ENCODE assay signal across 1 cellular context in genomic region chr19:8412783-8413592, GRCh38.
A peak's percentile ranks its signal among the peaks of the same experiment; 100 is the strongest.
TF ChIP-seq lines count a peak whose summit lies in the region.

A gene with protein sequence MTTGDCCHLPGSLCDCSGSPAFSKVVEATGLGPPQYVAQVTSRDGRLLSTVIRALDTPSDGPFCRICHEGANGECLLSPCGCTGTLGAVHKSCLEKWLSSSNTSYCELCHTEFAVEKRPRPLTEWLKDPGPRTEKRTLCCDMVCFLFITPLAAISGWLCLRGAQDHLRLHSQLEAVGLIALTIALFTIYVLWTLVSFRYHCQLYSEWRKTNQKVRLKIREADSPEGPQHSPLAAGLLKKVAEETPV (plus strand): TSS chr19:8413305. CDS start chr19:8421841, 8,536 bp downstream.

TF ChIP-seq in HepG2, 621 proteins besides CTCF, POLR2A, EP300 and RAD21 (continued from another document and continues in another):
- TF ChIP-seq, protein P1, sequence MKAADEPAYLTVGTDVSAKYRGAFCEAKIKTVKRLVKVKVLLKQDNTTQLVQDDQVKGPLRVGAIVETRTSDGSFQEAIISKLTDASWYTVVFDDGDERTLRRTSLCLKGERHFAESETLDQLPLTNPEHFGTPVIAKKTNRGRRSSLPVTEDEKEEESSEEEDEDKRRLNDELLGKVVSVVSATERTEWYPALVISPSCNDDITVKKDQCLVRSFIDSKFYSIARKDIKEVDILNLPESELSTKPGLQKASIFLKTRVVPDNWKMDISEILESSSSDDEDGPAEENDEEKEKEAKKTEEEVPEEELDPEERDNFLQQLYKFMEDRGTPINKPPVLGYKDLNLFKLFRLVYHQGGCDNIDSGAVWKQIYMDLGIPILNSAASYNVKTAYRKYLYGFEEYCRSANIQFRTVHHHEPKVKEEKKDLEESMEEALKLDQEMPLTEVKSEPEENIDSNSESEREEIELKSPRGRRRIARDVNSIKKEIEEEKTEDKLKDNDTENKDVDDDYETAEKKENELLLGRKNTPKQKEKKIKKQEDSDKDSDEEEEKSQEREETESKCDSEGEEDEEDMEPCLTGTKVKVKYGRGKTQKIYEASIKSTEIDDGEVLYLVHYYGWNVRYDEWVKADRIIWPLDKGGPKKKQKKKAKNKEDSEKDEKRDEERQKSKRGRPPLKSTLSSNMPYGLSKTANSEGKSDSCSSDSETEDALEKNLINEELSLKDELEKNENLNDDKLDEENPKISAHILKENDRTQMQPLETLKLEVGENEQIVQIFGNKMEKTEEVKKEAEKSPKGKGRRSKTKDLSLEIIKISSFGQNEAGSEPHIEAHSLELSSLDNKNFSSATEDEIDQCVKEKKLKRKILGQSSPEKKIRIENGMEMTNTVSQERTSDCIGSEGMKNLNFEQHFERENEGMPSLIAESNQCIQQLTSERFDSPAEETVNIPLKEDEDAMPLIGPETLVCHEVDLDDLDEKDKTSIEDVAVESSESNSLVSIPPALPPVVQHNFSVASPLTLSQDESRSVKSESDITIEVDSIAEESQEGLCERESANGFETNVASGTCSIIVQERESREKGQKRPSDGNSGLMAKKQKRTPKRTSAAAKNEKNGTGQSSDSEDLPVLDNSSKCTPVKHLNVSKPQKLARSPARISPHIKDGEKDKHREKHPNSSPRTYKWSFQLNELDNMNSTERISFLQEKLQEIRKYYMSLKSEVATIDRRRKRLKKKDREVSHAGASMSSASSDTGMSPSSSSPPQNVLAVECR (CRISPR knock-in tag; IDR thresholded peaks at IDR 0.05; ENCODE audit: borderline replicate concordance), result peak; percentile 32; the same call in 1 of the 2 replicates
- no peak for TF ChIP-seq ZNF335 (CRISPR knock-in tag; IDR thresholded peaks at IDR 0.05)
- TF ChIP-seq ZNF670 (CRISPR knock-in tag; IDR thresholded peaks at IDR 0.05; ENCODE audit: borderline replicate concordance), result no peak
- TF ChIP-seq HNRNPH1 (optimal IDR thresholded peaks at IDR 0.05; ENCODE audit: low read depth, low read length), result no peak
- no peak for TF ChIP-seq MAF1 (CRISPR knock-in tag; IDR thresholded peaks at IDR 0.05; ENCODE audit: borderline replicate concordance)
- no peak for TF ChIP-seq RBM39 (IDR thresholded peaks at IDR 0.05; ENCODE audit: low read depth, low read length, poor library complexity, severe bottlenecking)
- TF ChIP-seq, protein P2, sequence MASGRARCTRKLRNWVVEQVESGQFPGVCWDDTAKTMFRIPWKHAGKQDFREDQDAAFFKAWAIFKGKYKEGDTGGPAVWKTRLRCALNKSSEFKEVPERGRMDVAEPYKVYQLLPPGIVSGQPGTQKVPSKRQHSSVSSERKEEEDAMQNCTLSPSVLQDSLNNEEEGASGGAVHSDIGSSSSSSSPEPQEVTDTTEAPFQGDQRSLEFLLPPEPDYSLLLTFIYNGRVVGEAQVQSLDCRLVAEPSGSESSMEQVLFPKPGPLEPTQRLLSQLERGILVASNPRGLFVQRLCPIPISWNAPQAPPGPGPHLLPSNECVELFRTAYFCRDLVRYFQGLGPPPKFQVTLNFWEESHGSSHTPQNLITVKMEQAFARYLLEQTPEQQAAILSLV (CRISPR knock-in tag; IDR thresholded peaks at IDR 0.05; ENCODE audit: borderline replicate concordance), result 0 out of 2 replicates have a peak, but pooled peaks have one; percentile 33
- no peak for TF ChIP-seq ZFP82 (CRISPR knock-in tag; IDR thresholded peaks at IDR 0.05; ENCODE audit: borderline replicate concordance)
- 0 out of 2 replicates have a peak, but pooled peaks have one; percentile 44 for TF ChIP-seq NRL (CRISPR knock-in tag; IDR thresholded peaks at IDR 0.05; ENCODE audit: borderline replicate concordance)
- no peak for TF ChIP-seq ZNF513 (CRISPR knock-in tag; conservative IDR thresholded peaks at IDR 0.05)
- no peak for TF ChIP-seq RNF219 (CRISPR knock-in tag; IDR thresholded peaks at IDR 0.05)
- no peak for TF ChIP-seq ZNF326 (CRISPR knock-in tag; IDR thresholded peaks at IDR 0.05; ENCODE audit: borderline replicate concordance)
- TF ChIP-seq ZMYM3 (CRISPR knock-in tag; IDR thresholded peaks at IDR 0.05), result 0 out of 2 replicates have a peak, but pooled peaks have one; percentile 62
- TF ChIP-seq ZNF138 (CRISPR knock-in tag; IDR thresholded peaks at IDR 0.05; ENCODE audit: low read depth), result no peak
- TF ChIP-seq ZNF510 (CRISPR knock-in tag; IDR thresholded peaks at IDR 0.05; ENCODE audit: low read depth), result no peak
- peak; percentile 48 for TF ChIP-seq POLR2G (IDR thresholded peaks at IDR 0.05; ENCODE audit: low read depth, low read length)
- TF ChIP-seq ZNF639 (CRISPR knock-in tag; conservative IDR thresholded peaks at IDR 0.05), result no peak
- TF ChIP-seq MBD4 (IDR thresholded peaks at IDR 0.05; ENCODE audit: borderline replicate concordance, low read length), result no peak
- TF ChIP-seq ZIK1 (CRISPR knock-in tag; IDR thresholded peaks at IDR 0.05; ENCODE audit: borderline replicate concordance, low read depth), result no peak
- TF ChIP-seq ZNF484 (CRISPR knock-in tag; IDR thresholded peaks at IDR 0.05; ENCODE audit: borderline replicate concordance, low read depth), result no peak
- TF ChIP-seq IKZF1 (IDR thresholded peaks at IDR 0.05), result no peak
- TF ChIP-seq SIX4 (CRISPR knock-in tag; IDR thresholded peaks at IDR 0.05), result no peak
- TF ChIP-seq, protein P3, sequence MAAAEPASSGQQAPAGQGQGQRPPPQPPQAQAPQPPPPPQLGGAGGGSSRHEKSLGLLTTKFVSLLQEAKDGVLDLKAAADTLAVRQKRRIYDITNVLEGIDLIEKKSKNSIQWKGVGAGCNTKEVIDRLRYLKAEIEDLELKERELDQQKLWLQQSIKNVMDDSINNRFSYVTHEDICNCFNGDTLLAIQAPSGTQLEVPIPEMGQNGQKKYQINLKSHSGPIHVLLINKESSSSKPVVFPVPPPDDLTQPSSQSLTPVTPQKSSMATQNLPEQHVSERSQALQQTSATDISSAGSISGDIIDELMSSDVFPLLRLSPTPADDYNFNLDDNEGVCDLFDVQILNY (CRISPR knock-in tag; conservative IDR thresholded peaks at IDR 0.05), result no peak
- no peak for TF ChIP-seq ZBTB40 (IDR thresholded peaks at IDR 0.05)
- no peak for TF ChIP-seq ZBTB40 (CRISPR knock-in tag; IDR thresholded peaks at IDR 0.05)
- TF ChIP-seq ZNF337 (CRISPR knock-in tag; IDR thresholded peaks at IDR 0.05; ENCODE audit: borderline replicate concordance, low read depth), result no peak
- TF ChIP-seq TRIM24 (CRISPR knock-in tag; IDR thresholded peaks at IDR 0.05), result no peak
- TF ChIP-seq GZF1 (CRISPR knock-in tag; IDR thresholded peaks at IDR 0.05), result no peak
- TF ChIP-seq, protein P4, sequence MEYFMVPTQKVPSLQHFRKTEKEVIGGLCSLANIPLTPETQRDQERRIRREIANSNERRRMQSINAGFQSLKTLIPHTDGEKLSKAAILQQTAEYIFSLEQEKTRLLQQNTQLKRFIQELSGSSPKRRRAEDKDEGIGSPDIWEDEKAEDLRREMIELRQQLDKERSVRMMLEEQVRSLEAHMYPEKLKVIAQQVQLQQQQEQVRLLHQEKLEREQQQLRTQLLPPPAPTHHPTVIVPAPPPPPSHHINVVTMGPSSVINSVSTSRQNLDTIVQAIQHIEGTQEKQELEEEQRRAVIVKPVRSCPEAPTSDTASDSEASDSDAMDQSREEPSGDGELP (IDR thresholded peaks at IDR 0.05; ENCODE audit: borderline replicate concordance, low read depth), result peak; percentile 45; the same call in 1 of the 2 replicates
- no peak for TF ChIP-seq IRF2 (CRISPR knock-in tag; IDR thresholded peaks at IDR 0.05)
- no peak for TF ChIP-seq BCL3 (CRISPR knock-in tag; IDR thresholded peaks at IDR 0.05)
- no peak for TF ChIP-seq DPF2 (CRISPR knock-in tag; IDR thresholded peaks at IDR 0.05; ENCODE audit: borderline replicate concordance, low read depth)
